In the genomic region with DNA sequence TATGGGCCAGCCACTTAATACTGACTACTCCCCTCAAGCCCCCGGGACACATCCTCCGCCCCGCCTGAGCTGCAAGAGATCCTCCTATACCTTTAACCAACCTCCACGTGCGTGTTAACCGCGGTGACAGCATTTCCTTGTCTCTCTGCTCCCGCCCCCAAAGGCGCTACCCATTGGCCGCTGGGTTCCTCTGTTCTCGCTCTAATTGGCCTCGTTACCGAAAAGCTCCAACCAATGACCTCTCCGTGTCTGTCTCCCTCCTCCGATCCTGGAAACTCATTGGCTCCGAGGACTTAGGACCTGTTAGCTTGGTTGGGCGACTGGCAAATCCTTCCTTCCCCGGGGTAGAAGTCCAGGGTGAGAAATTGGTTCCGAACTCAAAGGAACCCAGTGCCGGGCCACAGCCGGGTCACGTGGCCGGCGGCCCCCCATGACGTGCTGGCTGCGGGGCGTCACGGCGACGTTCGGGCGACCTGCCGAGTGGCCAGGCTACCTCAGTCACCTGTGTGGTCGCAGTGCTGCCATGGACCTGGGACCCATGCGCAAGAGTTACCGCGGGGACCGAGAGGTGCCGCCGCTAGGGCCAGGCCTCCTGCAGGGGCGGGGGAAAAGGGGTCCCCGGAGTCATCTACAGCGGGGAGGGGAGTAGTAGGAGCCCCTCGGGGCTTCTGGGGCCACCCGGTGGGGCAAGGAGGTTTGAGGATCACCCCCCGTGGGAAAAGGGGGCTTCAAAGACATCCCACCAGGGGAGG, we compare ENCODE assay signal across 8 cellular contexts. TPM values are rescaled to one million over a fixed set of nuclear protein-coding genes. Genes with fewer than 3 reads are reported as not detected.
DNase-seq lines count a peak whose midpoint lies in the region; ATAC-seq and TF ChIP-seq lines count a peak whose summit lies in the region.

Gene PNPO, plus strand, starts transcription at position 326 of the 752 bp plus-strand sequence. Its CDS starts 105 bp downstream, at position 431.

- ATAC-seq in HG02610 (IDR thresholded peaks at IDR 0.05; ENCODE audit: unreplicated experiment): peak; percentile 90
- peak; percentile 98 for ATAC-seq in thoracic aorta (ENCODE audit: insufficient number of reproducible peaks, low FRiP score, low read depth)

- H3K4me3 ChIP-seq in osteoblast (ENCODE audit: insufficient read depth, low read length) (peak within 1 kb of the TSS; percentile 92), thoracic aorta (peak within 1 kb of the TSS; percentile 95)

- peak within 1 kb of the TSS; percentile 96 for H3K4me2 ChIP-seq in osteoblast (ENCODE audit: insufficient read depth, low read length)

- H3K36me3 ChIP-seq in osteoblast (ENCODE audit: insufficient read depth, low read length): peaks cover 8% of the 10 kb centered on the region
- no peaks in the 10 kb centered on the region for H3K36me3 ChIP-seq in thoracic aorta

- peaks cover 12% of the 10 kb centered on the region for H3K36me3 Mint-ChIP-seq in activated naive CD8-positive, alpha-beta T cell
- no peaks in the 10 kb centered on the region for H3K36me3 Mint-ChIP-seq in glutamatergic neuron (ENCODE audit: unreplicated experiment)

- peak within 1 kb of the TSS; percentile 98 for H3K4me3 Mint-ChIP-seq in activated naive CD8-positive, alpha-beta T cell
- peak within 1 kb of the TSS; percentile 85 for H3K4me3 Mint-ChIP-seq in glutamatergic neuron (ENCODE audit: unreplicated experiment)

- no peaks in the 10 kb centered on the region for H3K27me3 Mint-ChIP-seq in activated naive CD8-positive, alpha-beta T cell
- peaks cover 4% of the 10 kb centered on the region for H3K27me3 Mint-ChIP-seq in glutamatergic neuron (ENCODE audit: unreplicated experiment)

- peak; percentile 94 for DNase-seq in GM10266 (ENCODE audit: extremely low spot score)
- peak; percentile 98 for DNase-seq in NCI-H1092 treated with DMSO at 0.1 percent for 48 hours (lab: John Stamatoyannopoulos, UW)
- peak; percentile 99 for DNase-seq in SKM-1 (lab: John Stamatoyannopoulos, UW; ENCODE audit: unreplicated experiment)
- DNase-seq in glutamatergic neuron: peak; percentile 71
- DNase-seq in osteoblast (ENCODE audit: insufficient read length, low spot score, missing footprints): peak; percentile 99
- DNase-seq in thoracic aorta (ENCODE audit: low spot score): peak; percentile 94

- peaks cover 51% of the 10 kb centered on the region for H3K4me1 Mint-ChIP-seq in activated naive CD8-positive, alpha-beta T cell (ENCODE audit: low read depth)
- H3K4me1 Mint-ChIP-seq in glutamatergic neuron (ENCODE audit: low read depth, unreplicated experiment): no peaks in the 10 kb centered on the region

- no peaks in the 10 kb centered on the region for H3K27me3 ChIP-seq in osteoblast (ENCODE audit: insufficient read depth, low read length)
- H3K27me3 ChIP-seq in thoracic aorta (replicated peaks; ENCODE audit: insufficient read depth): no peaks in the 10 kb centered on the region

- TF ChIP-seq CTCF in GM10266 (IDR thresholded peaks at IDR 0.05; ENCODE audit: control insufficient read depth, insufficient read depth, low read depth, missing control alignments): no peak
- no peak for TF ChIP-seq CTCF in glutamatergic neuron (IDR thresholded peaks at IDR 0.05; ENCODE audit: partially characterized antibody, unreplicated experiment)
- no peak for TF ChIP-seq CTCF in osteoblast (IDR thresholded peaks at IDR 0.05; ENCODE audit: extremely low read depth, low read depth, low read length)
- TF ChIP-seq CTCF in thoracic aorta (IDR thresholded peaks at IDR 0.05): no peak

- no peaks in the 10 kb centered on the region for H3K9me3 ChIP-seq in osteoblast (ENCODE audit: low read depth, low read length)
- no peaks in the 10 kb centered on the region for H3K9me3 ChIP-seq in thoracic aorta

- peak within 1 kb of the TSS; percentile 89 for H2AFZ ChIP-seq in osteoblast (ENCODE audit: low read length)

- H3K9me3 Mint-ChIP-seq in activated naive CD8-positive, alpha-beta T cell (ENCODE audit: low read depth): no peaks in the 10 kb centered on the region
- H3K9me3 Mint-ChIP-seq in glutamatergic neuron (ENCODE audit: unreplicated experiment): peaks cover 2% of the 10 kb centered on the region

- peaks cover 18% of the 10 kb centered on the region for H3K79me2 ChIP-seq in osteoblast (ENCODE audit: insufficient read depth, low read length)

- H4K20me1 ChIP-seq in osteoblast (ENCODE audit: insufficient read depth, low read length): no peaks in the 10 kb centered on the region

- H3K4me1 ChIP-seq in osteoblast (ENCODE audit: insufficient read depth, low read length) (peaks cover 35% of the 10 kb centered on the region), thoracic aorta (ENCODE audit: control insufficient read depth in 1 of 2, low read depth in 2 of 2) (peaks cover 9 to 31% of the 10 kb centered on the region in 2 donors)

- H3K27ac ChIP-seq in osteoblast (ENCODE audit: low read depth, low read length) (peak within 1 kb of the TSS; percentile 76), thoracic aorta (peak within 1 kb of the TSS; percentile 80 to 84)

- peak within 1 kb of the TSS; percentile 98 for H3K27ac Mint-ChIP-seq in activated naive CD8-positive, alpha-beta T cell
- no peak within 1 kb of the TSS for H3K27ac Mint-ChIP-seq in glutamatergic neuron (ENCODE audit: unreplicated experiment)

RNA-seq across cellular contexts. Expression of gene PNPO, which starts in this region (rescaled TPM):
- total RNA-seq in glutamatergic neuron (ENCODE audit: unreplicated experiment): 6.0 TPM
- 31.5 and 32.4 TPM in 2 replicates for total RNA-seq in osteoblast
- total RNA-seq in thoracic aorta: 10 to 100 TPM; 16.9 to 28.9 TPM

Comparison
In these comparisons a context has a peak if more than half of its experiments do, and no peak if none do; other contexts are left out.
1. Peak in every context shown above with its lines: DNase-seq, ATAC-seq, H3K4me3 ChIP-seq and H3K27ac ChIP-seq.